Comparison of ENCODE assay signal across 18 cellular contexts in the genomic region with DNA sequence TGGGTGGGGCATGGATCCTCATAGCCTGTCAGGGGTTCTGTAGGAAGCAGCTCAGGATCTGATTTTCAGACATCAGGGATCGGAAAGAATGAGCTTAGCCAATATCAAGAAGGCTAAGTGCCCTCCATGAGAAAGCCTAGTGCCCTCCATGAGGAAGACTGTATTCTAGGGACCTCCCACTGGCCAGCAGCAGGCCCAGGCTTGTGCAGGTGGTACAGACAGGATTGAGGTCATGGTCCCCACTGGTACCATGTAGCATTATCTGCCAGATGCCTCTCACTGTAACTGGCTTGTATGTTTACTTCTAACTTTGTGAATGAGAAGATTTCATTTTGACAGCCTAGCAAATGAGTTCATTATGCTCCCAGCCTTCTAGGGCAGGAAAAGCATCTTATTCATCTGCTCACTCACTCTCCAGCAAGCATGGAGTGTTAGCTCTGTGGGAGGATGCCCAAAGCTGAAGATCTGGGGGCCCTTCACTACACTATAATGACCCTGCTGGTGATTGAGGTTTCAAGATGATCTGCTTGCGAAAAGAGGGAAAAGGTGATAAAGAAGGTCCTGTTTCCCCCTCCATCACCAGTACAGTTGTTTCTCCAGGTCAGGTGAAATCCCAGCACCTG. TPM values are rescaled to one million over a fixed set of nuclear protein-coding genes. Genes with fewer than 3 reads are reported as not detected.
DNase-seq lines count a peak whose midpoint lies in the region; ATAC-seq and TF ChIP-seq lines count a peak whose summit lies in the region.
"Had no signal": no experiment of that assay in that cellular context is flagged by ENCODE, and none has a peak within 500 bp of the region (broad histone marks: within the 10 kb centered on the region; RNA-seq: fewer than 3 reads in every experiment).

No MANE protein-coding gene starts in this region.

- H3K4me3 Mint-ChIP-seq in activated T-cell treated with anti-CD3 and anti-CD28 coated beads, Interleukin-2, amount 50 U/mL, for 24 hours = no peak overlapping the region
- H3K4me3 Mint-ChIP-seq in osteocyte (ENCODE audit: unreplicated experiment) (no peak overlapping the region), endodermal cell (no peak overlapping the region)
- H3K4me3 Mint-ChIP-seq: dendritic cell treated with granulocyte-macrophage colony-stimulating factor and Interleukin-4, amounts not matched to agents 40 ng/mL and 50 ng/mL, for 4 days had no signal

- DNase-seq in activated T-cell treated with anti-CD3 and anti-CD28 coated beads, Interleukin-2, amount 50 U/mL, for 24 hours = no peak
- DNase-seq in activated T-cell treated with anti-CD3 and anti-CD28 coated beads, Interleukin-2, amount 50 U/mL, for 48 hours = no peak
- peak; percentile 42 for DNase-seq in osteocyte (ENCODE audit: extremely low spot score, unreplicated experiment)
- DNase-seq in NCI-H1092 (lab: John Stamatoyannopoulos, UW) = no peak
- DNase-seq in endodermal cell = no peak
- DNase-seq: activated CD8-positive, alpha-beta memory T cell treated with anti-CD3 and anti-CD28 coated beads, Interleukin-2, amount 50 U/mL, for 48 hours; aorta; GOT3; hippocampal formation; left colon; NCI-H2081; SIG-M5; thyroid gland had no signal

- H3K9me3 ChIP-seq in endodermal cell (ENCODE audit: control insufficient read depth, low read length) = no peaks in the 10 kb centered on the region
- H3K9me3 ChIP-seq: prostate gland, thyroid gland had no signal

- H3K36me3 Mint-ChIP-seq in activated T-cell treated with anti-CD3 and anti-CD28 coated beads, Interleukin-2, amount 50 U/mL, for 24 hours (ENCODE audit: low read depth) = no peaks in the 10 kb centered on the region
- H3K36me3 Mint-ChIP-seq in osteocyte (ENCODE audit: unreplicated experiment) = no peaks in the 10 kb centered on the region
- no peaks in the 10 kb centered on the region for H3K36me3 Mint-ChIP-seq in endodermal cell (ENCODE audit: low read depth)

- peaks cover 76% of the 10 kb centered on the region for H3K27me3 ChIP-seq in endodermal cell (ENCODE audit: control insufficient read depth, insufficient read depth, low read length, poor library complexity, severe bottlenecking)
- H3K27me3 ChIP-seq: thyroid gland had no signal

- no peaks in the 10 kb centered on the region for H3K9me3 Mint-ChIP-seq in activated T-cell treated with anti-CD3 and anti-CD28 coated beads, Interleukin-2, amount 50 U/mL, for 24 hours
- H3K9me3 Mint-ChIP-seq in osteocyte (ENCODE audit: unreplicated experiment) (no peaks in the 10 kb centered on the region), endodermal cell (no peaks in the 10 kb centered on the region)
- H3K9me3 Mint-ChIP-seq: dendritic cell treated with granulocyte-macrophage colony-stimulating factor and Interleukin-4, amounts not matched to agents 40 ng/mL and 50 ng/mL, for 4 days had no signal

- peaks cover 31% of the 10 kb centered on the region for H3K27me3 Mint-ChIP-seq in activated T-cell treated with anti-CD3 and anti-CD28 coated beads, Interleukin-2, amount 50 U/mL, for 24 hours
- peaks cover 13% of the 10 kb centered on the region for H3K27me3 Mint-ChIP-seq in osteocyte (ENCODE audit: unreplicated experiment)
- H3K27me3 Mint-ChIP-seq in endodermal cell (ENCODE audit: insufficient read depth) = peaks cover 64% of the 10 kb centered on the region

- 50 to 52% methylated on average over 2 of the region's 2 CpGs for WGBS in endodermal cell (ENCODE audit: insufficient coverage in 1 of 2, insufficient read length in 1 of 2), 2 experiments

- H3K4me1 ChIP-seq in endodermal cell (ENCODE audit: control insufficient read depth, insufficient read depth, low read length) = no peaks in the 10 kb centered on the region
- H3K4me1 ChIP-seq: prostate gland had no signal

- H3K27ac Mint-ChIP-seq in activated T-cell treated with anti-CD3 and anti-CD28 coated beads, Interleukin-2, amount 50 U/mL, for 24 hours = peak overlapping the region; percentile 75
- H3K27ac Mint-ChIP-seq in osteocyte (ENCODE audit: unreplicated experiment) (no peak overlapping the region), endodermal cell (no peak overlapping the region)
- H3K27ac Mint-ChIP-seq: dendritic cell treated with granulocyte-macrophage colony-stimulating factor and Interleukin-4, amounts not matched to agents 40 ng/mL and 50 ng/mL, for 4 days had no signal

- no peak overlapping the region for H3K27ac ChIP-seq in endodermal cell (ENCODE audit: low read depth, low read length)
- H3K27ac ChIP-seq: prostate gland, thyroid gland had no signal

- H3K36me3 ChIP-seq in endodermal cell (ENCODE audit: control insufficient read depth, insufficient read depth, low read length) = no peaks in the 10 kb centered on the region
- H3K36me3 ChIP-seq: prostate gland, thyroid gland had no signal

- TF ChIP-seq CTCF in osteocyte (IDR thresholded peaks at IDR 0.05) = no peak
- TF ChIP-seq CTCF in endodermal cell (conservative IDR thresholded peaks at IDR 0.05) = no peak

- no peak overlapping the region for H3K4me3 ChIP-seq in endodermal cell (ENCODE audit: low read length)
- H3K4me3 ChIP-seq: prostate gland, thyroid gland had no signal

- ATAC-seq in GM21526 (IDR thresholded peaks at IDR 0.05; ENCODE audit: low FRiP score, unreplicated experiment) (peak; percentile 28), HG03558 (IDR thresholded peaks at IDR 0.05; ENCODE audit: extremely low read depth, unreplicated experiment) (peak; percentile 10), HG03108 (IDR thresholded peaks at IDR 0.05; ENCODE audit: unreplicated experiment) (no peak)
- ATAC-seq: left colon had no signal

- H3K9ac ChIP-seq in endodermal cell (ENCODE audit: extremely low read depth, low read length, poor library complexity, severe bottlenecking) = no peak overlapping the region

- peaks cover 24% of the 10 kb centered on the region for H3K4me1 Mint-ChIP-seq in activated T-cell treated with anti-CD3 and anti-CD28 coated beads, Interleukin-2, amount 50 U/mL, for 24 hours (ENCODE audit: low read depth)
- H3K4me1 Mint-ChIP-seq in osteocyte (ENCODE audit: unreplicated experiment) (peaks cover 7% of the 10 kb centered on the region), endodermal cell (peaks cover 17% of the 10 kb centered on the region)

RNA-seq across cellular contexts. Expression of gene EPHB1, which starts 7.5 kb away (rescaled TPM):
- total RNA-seq in osteocyte (0.75 and 1.1 TPM in 2 replicates), endodermal cell (1 to 10 TPM; 2.9 to 3.6 TPM)
- polyA plus RNA-seq in endodermal cell (2013, experiment 1 of 2) = 13.5 TPM
- polyA plus RNA-seq in endodermal cell (2013, experiment 2 of 2) = 13.9 TPM
